20 cellular contexts compared by ENCODE assay signal in genomic region chr20:25271486-25272222, GRCh38. TPM values are rescaled to one million over a fixed set of nuclear protein-coding genes. Genes with fewer than 3 reads are reported as not detected.
DNase-seq lines count a peak whose midpoint lies in the region; ATAC-seq and TF ChIP-seq lines count a peak whose summit lies in the region.
"Had no signal": no experiment of that assay in that cellular context is flagged by ENCODE, and none has a peak within 500 bp of the region (broad histone marks: within the 10 kb centered on the region; RNA-seq: fewer than 3 reads in every experiment).

No MANE protein-coding gene starts in this region.

- H3K36me3 ChIP-seq in BE2C (peaks cover 45% of the 10 kb centered on the region), WERI-Rb-1 (peaks cover 83% of the 10 kb centered on the region), psoas muscle (ENCODE audit: insufficient read depth in 1 of 2, low read depth in 1 of 2) (peaks cover 4 to 44% of the 10 kb centered on the region in 2 donors), aorta (ENCODE audit: control insufficient read depth in 1 of 2, insufficient read depth in 2 of 2, low read length in 1 of 2) (peaks cover 8 to 9% of the 10 kb centered on the region in 2 donors)

- TF ChIP-seq CTCF in BE2C (IDR thresholded peaks at IDR 0.05; ENCODE audit: low read depth, low read length) (no peak), WERI-Rb-1 (IDR thresholded peaks at IDR 0.05; ENCODE audit: low read depth, low read length) (no peak), psoas muscle (IDR thresholded peaks at IDR 0.05) (no peak)

- H3K4me3 ChIP-seq in BE2C (ENCODE audit: low read depth, low read length): no peak overlapping the region
- H3K4me3 ChIP-seq in WERI-Rb-1 (ENCODE audit: low read depth, low read length): no peak overlapping the region
- no peak overlapping the region for H3K4me3 ChIP-seq in psoas muscle
- no peak overlapping the region for H3K4me3 ChIP-seq in aorta (ENCODE audit: low read length in 2 of 2)
- H3K4me3 ChIP-seq: adrenal gland, GM23248, testis had no signal

- 96 to 98% (median 96%) methylated on average over 13 of the region's 13 CpGs for WGBS in psoas muscle, 3 donors
- 91 to 92% methylated on average over 13 of the region's 13 CpGs for WGBS in aorta, 2 donors

- ATAC-seq in left ventricle myocardium superior: no peak
- ATAC-seq in psoas muscle: no peak
- no peak for ATAC-seq in GM21360 (IDR thresholded peaks at IDR 0.05; ENCODE audit: unreplicated experiment)
- ATAC-seq in aorta (ENCODE audit: low FRiP score): no peak
- no peak for ATAC-seq in GM21825 (IDR thresholded peaks at IDR 0.05; ENCODE audit: unreplicated experiment)
- ATAC-seq in left lobe of liver: no peak
- ATAC-seq: activated CD8-positive, alpha-beta memory T cell treated with anti-CD3 and anti-CD28 coated beads, Interleukin-2, amount 10 ng/mL, durations not matched to agents 7 days and 5 days; activated T-helper 17 cell treated with anti-CD3 and anti-CD28 coated beads, Interleukin-2, amount 50 U/mL, for 72 hours had no signal

- DNase-seq in BE2C (peak; percentile 2), WERI-Rb-1 (peak; percentile 1), left ventricle myocardium superior (peak; percentile 23), psoas muscle (peak; percentile 5 to 38), aorta (no peak), left lobe of liver (ENCODE audit: low spot score) (no peak)
- DNase-seq: activated CD4-positive, alpha-beta T cell treated with anti-CD3 and anti-CD28 coated beads, Interleukin-2, amount 10 ng/mL, durations not matched to agents 24 days and 14 days; activated CD8-positive, alpha-beta memory T cell treated with anti-CD3 and anti-CD28 coated beads, Interleukin-2, amount 10 ng/mL, durations not matched to agents 7 days and 5 days; DMS153; GM23248; IMR-90; kidney glomerular epithelial cell; NCI-H524 treated with DMSO at 0.1 percent for 48 hours; RPMI8226 had no signal

- H3K9me3 ChIP-seq in BE2C (no peaks in the 10 kb centered on the region), WERI-Rb-1 (ENCODE audit: severe bottlenecking) (no peaks in the 10 kb centered on the region), psoas muscle (no peaks in the 10 kb centered on the region), aorta (ENCODE audit: control insufficient read depth, low read length) (no peaks in the 10 kb centered on the region)
- H3K9me3 ChIP-seq: adrenal gland, testis had no signal

- H3K27me3 ChIP-seq in BE2C (no peaks in the 10 kb centered on the region), WERI-Rb-1 (ENCODE audit: insufficient read depth, low read depth, severe bottlenecking) (no peaks in the 10 kb centered on the region), psoas muscle (ENCODE audit: insufficient read depth in 3 of 3, low read length in 2 of 3) (no peaks in the 10 kb centered on the region), aorta (ENCODE audit: control insufficient read depth in 1 of 2, insufficient read depth in 2 of 2, low read length in 1 of 2) (no peaks in the 10 kb centered on the region)
- H3K27me3 ChIP-seq: adrenal gland, testis had no signal

- H3K27ac ChIP-seq in WERI-Rb-1 (no peak overlapping the region), psoas muscle (no peak overlapping the region), aorta (ENCODE audit: low read depth in 1 of 2, low read length in 2 of 2) (no peak overlapping the region)
- H3K27ac ChIP-seq: adrenal gland, GM23248, HL-60, testis had no signal

- H3K4me1 ChIP-seq in BE2C (peaks cover 5% of the 10 kb centered on the region; the same call in 1 of the 2 replicates), psoas muscle (peaks cover 29% of the 10 kb centered on the region), aorta (ENCODE audit: control insufficient read depth in 1 of 2, insufficient read depth in 2 of 2, low read length in 2 of 2) (peaks cover under 1% of the 10 kb centered on the region in 2 donors)
- H3K4me1 ChIP-seq: adrenal gland had no signal

- intact Hi-C loops in left ventricle myocardium superior (cut with micrococcal nuclease): no loop called here
- intact Hi-C loops in psoas muscle (cut with DNase I): loop anchor here in 1 of 2 donors (10.0 kb wide), 1 partner anchor 123 kb away; the partner anchor contains the start of gene ABHD12
- intact Hi-C loops in aorta (cut with DNase I): no loop called here

RNA-seq across cellular contexts. Expression of gene PYGB, which starts 23.8 kb away (rescaled TPM):
- 58.6 TPM for polyA plus RNA-seq in BE2C (2012; ENCODE audit: insufficient read depth, insufficient read length, low read depth)
- total RNA-seq in left ventricle myocardium superior (205 TPM), psoas muscle (10 to 100 TPM in 2 of 4 donors, 1 to 10 TPM in 2; 7.8 to 22.3 (median 10.6) TPM), aorta (10 to 100 TPM; 92.8 to 95.2 TPM), left lobe of liver (10.3 TPM)
- polyA plus RNA-seq in psoas muscle (1 to 10 TPM; 4.9 to 9.5 (median 8.6) TPM), aorta (100 to 1,000 TPM in 1 of 2 donors, 10 to 100 TPM in 1; 37.9 to 143 TPM)

Comparison
In these comparisons a context has a peak if more than half of its experiments do, and no peak if none do; other contexts are left out.
1. DNase-seq: peak in BE2C (single experiment), WERI-Rb-1 (single experiment), left ventricle myocardium superior (single experiment) and psoas muscle (2 of 2); none in aorta (0 of 2) and left lobe of liver (single experiment).